1 cellular context compared by ENCODE assay signal in the genomic region with DNA sequence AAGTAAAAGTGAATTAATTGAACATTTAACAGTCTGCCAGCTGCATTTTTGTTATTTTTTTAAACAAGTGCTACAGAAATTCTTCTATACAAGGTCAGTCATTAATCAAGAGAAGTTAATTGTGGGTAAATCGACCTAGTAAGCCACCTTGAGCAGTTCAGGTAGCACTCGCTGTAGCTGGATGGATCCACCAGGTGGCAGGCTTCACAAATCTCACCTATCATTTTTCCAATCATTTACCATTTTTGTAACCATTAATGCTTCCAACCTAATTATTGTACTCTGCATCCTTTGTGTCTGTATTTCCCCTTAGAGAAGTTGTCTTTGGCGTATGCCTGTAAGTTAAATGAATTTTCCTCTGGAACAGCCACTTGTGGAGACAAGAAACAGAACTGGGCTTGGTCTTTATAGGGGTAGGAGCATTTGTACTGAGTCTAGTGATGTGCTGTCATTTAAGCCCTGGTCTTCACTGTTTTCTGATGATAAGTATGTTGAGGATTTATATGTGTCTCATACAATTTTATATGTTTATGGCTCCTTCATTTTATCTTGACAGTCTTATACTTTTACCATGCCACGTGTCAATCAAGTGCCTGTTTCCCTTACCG.
TF ChIP-seq lines count a peak whose summit lies in the region.

No MANE protein-coding gene starts in this region.

TF ChIP-seq in WTC11, 78 proteins besides CTCF, POLR2A, EP300 and RAD21 (continued from another document):
- TF ChIP-seq, protein P1, sequence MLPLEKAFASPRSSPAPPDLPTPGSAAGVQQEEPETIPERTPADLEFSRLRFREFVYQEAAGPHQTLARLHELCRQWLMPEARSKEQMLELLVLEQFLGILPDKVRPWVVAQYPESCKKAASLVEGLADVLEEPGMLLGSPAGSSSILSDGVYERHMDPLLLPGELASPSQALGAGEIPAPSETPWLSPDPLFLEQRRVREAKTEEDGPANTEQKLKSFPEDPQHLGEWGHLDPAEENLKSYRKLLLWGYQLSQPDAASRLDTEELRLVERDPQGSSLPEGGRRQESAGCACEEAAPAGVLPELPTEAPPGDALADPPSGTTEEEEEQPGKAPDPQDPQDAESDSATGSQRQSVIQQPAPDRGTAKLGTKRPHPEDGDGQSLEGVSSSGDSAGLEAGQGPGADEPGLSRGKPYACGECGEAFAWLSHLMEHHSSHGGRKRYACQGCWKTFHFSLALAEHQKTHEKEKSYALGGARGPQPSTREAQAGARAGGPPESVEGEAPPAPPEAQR (CRISPR knock-in tag; IDR thresholded peaks at IDR 0.05): no peak
